ENCODE assay signal across 8 cellular contexts in genomic region chr6:160930547-160931377, GRCh38.
A peak's percentile ranks its signal among the peaks of the same experiment; 100 is the strongest.
DNase-seq lines count a peak whose midpoint lies in the region; ATAC-seq and TF ChIP-seq lines count a peak whose summit lies in the region.

No MANE protein-coding gene starts in this region.

- peaks cover 4% of the 10 kb centered on the region for H3K9me3 ChIP-seq in trophoblast cell (ENCODE audit: insufficient read depth, low read depth, low read length)

- CTCF ChIA-PET in Calu3 (lab: Charles Lee) = interaction anchor here (0.6 to 1.3 kb wide), 3 partner anchors 11 to 440 kb away, joined by 3 to 5 read pairs (median 3); no protein-coding TSS in a partner anchor

- peaks cover 8 to 12% of the 10 kb centered on the region in 2 experiments for H3K4me1 ChIP-seq in trophoblast cell (ENCODE audit: control insufficient read depth in 1 of 2, insufficient read depth in 2 of 2, low read length in 2 of 2)

- H2AK5ac ChIP-seq in trophoblast cell (ENCODE audit: low read length) = no peak overlapping the region

- H3K18ac ChIP-seq in trophoblast cell (ENCODE audit: low read length) = no peak overlapping the region

- TF ChIP-seq CTCF in Calu3 (IDR thresholded peaks at IDR 0.05; ENCODE audit: unreplicated experiment) = peak; percentile 72
- TF ChIP-seq CTCF in type B pancreatic cell (conservative IDR thresholded peaks at IDR 0.05) = peak; percentile 98

- H3K79me2 ChIP-seq in trophoblast cell (ENCODE audit: control insufficient read depth, insufficient read depth, low read length, poor library complexity) = peaks cover 3% of the 10 kb centered on the region

- H3K79me1 ChIP-seq in trophoblast cell (ENCODE audit: low read length) = peaks cover 11% of the 10 kb centered on the region

- peak overlapping the region; percentile 38 for H3K4me3 ChIP-seq in trophoblast cell (ENCODE audit: low read depth, low read length)

- peak overlapping the region; percentile 63 for H3K4me3 Mint-ChIP-seq in Calu3 (ENCODE audit: low read depth, unreplicated experiment)
- peak overlapping the region; percentile 24 for H3K4me3 Mint-ChIP-seq in activated naive CD8-positive, alpha-beta T cell treated with anti-CD3 and anti-CD28 coated beads, Interleukin-2, amount 50 U/mL, for 24 hours
- H3K4me3 Mint-ChIP-seq in type B pancreatic cell = peak overlapping the region; percentile 89

- BruUV-seq in Calu3 (replicated peaks; lab: Mats Ljungman, UMichigan) = no TSS peak

- no peak overlapping the region for H2BK12ac ChIP-seq in trophoblast cell (ENCODE audit: low read length)

- no peak overlapping the region for H3K4ac ChIP-seq in trophoblast cell (ENCODE audit: low read depth, low read length)

- H4K91ac ChIP-seq in trophoblast cell (ENCODE audit: low read depth, low read length) = peak overlapping the region; percentile 85

- H3K27ac ChIP-seq in trophoblast cell (ENCODE audit: low read depth, low read length) = peak overlapping the region; percentile 47

- H3K4me1 Mint-ChIP-seq in Calu3 (ENCODE audit: low read depth, unreplicated experiment) = no peaks in the 10 kb centered on the region
- no peaks in the 10 kb centered on the region for H3K4me1 Mint-ChIP-seq in activated naive CD8-positive, alpha-beta T cell treated with anti-CD3 and anti-CD28 coated beads, Interleukin-2, amount 50 U/mL, for 24 hours
- H3K4me1 Mint-ChIP-seq in type B pancreatic cell (ENCODE audit: unreplicated experiment) = peaks cover 12% of the 10 kb centered on the region

- H3K23ac ChIP-seq in trophoblast cell (ENCODE audit: low read length) = no peak overlapping the region

- peak overlapping the region; percentile 84 for H3K4me2 ChIP-seq in trophoblast cell (ENCODE audit: low read length)

- H4K8ac ChIP-seq in trophoblast cell (ENCODE audit: low read depth, low read length) = peak overlapping the region; percentile 63

- H2BK5ac ChIP-seq in trophoblast cell (ENCODE audit: low read depth, low read length, poor library complexity) = peak overlapping the region; percentile 43

- no peak overlapping the region for H3K9ac ChIP-seq in trophoblast cell (ENCODE audit: low read length)

- WGBS in trophoblast cell (ENCODE audit: extremely low coverage, insufficient coverage, insufficient read length) = no CpG with 5 or more reads among the region's 50 CpGs

- no peaks in the 10 kb centered on the region for H3K27me3 ChIP-seq in trophoblast cell (ENCODE audit: insufficient read depth, low read length)

- peak; percentile 79 for ATAC-seq in GM21390 (IDR thresholded peaks at IDR 0.05; ENCODE audit: unreplicated experiment)
- peak; percentile 73 for ATAC-seq in activated naive CD8-positive, alpha-beta T cell treated with anti-CD3 and anti-CD28 coated beads, Interleukin-2, amount 50 U/mL, for 24 hours

- H3K36me3 Mint-ChIP-seq in Calu3 (ENCODE audit: insufficient read depth, unreplicated experiment) (no peaks in the 10 kb centered on the region), type B pancreatic cell (no peaks in the 10 kb centered on the region)
- H3K36me3 Mint-ChIP-seq in activated naive CD8-positive, alpha-beta T cell treated with anti-CD3 and anti-CD28 coated beads, Interleukin-2, amount 50 U/mL, for 24 hours (ENCODE audit: low read depth) = no peaks in the 10 kb centered on the region

- no peak overlapping the region for H4K12ac ChIP-seq in trophoblast cell (ENCODE audit: low read depth, low read length)

- no peak overlapping the region for H2BK120ac ChIP-seq in trophoblast cell (ENCODE audit: insufficient read depth, low read length, poor library complexity)

- H3K27me3 Mint-ChIP-seq in Calu3 (ENCODE audit: unreplicated experiment) (no peaks in the 10 kb centered on the region), type B pancreatic cell (peaks cover 3% of the 10 kb centered on the region)
- H3K27me3 Mint-ChIP-seq in activated naive CD8-positive, alpha-beta T cell treated with anti-CD3 and anti-CD28 coated beads, Interleukin-2, amount 50 U/mL, for 24 hours = peaks cover 38% of the 10 kb centered on the region

- peak overlapping the region; percentile 33 for H3K14ac ChIP-seq in trophoblast cell (ENCODE audit: low read length)

- DNase-seq in Calu3 (peak; percentile 75), HT1080 (ENCODE audit: low read depth) (peak; percentile 44), SKM-1 (lab: John Stamatoyannopoulos, UW; ENCODE audit: unreplicated experiment) (peak; percentile 38), cardiac septum (ENCODE audit: low spot score) (peak; percentile 85), trophoblast cell (peak; percentile 98 to 99), type B pancreatic cell (ENCODE audit: extremely low spot score, unreplicated experiment) (peak; percentile 85)
- DNase-seq in activated naive CD8-positive, alpha-beta T cell treated with anti-CD3 and anti-CD28 coated beads, Interleukin-2, amount 50 U/mL, for 24 hours = peak; percentile 71

- intact Hi-C loops in Calu3 (cut with micrococcal nuclease; ENCODE audit: unreplicated experiment) = loop anchor here (5.0 kb wide), 3 partner anchors 62 to 442 kb away; partner anchors contain the start of gene MAP3K4
- intact Hi-C loops in cardiac septum (cut with DNase I) = loop anchor here (1.0 to 5.0 kb wide), 4 partner anchors 42 to 444 kb away; no protein-coding TSS in a partner anchor

- H2AFZ ChIP-seq in trophoblast cell (ENCODE audit: insufficient read depth, low read length, poor library complexity) = peak overlapping the region; percentile 69

- H3K9me3 Mint-ChIP-seq in Calu3 (ENCODE audit: low read depth, unreplicated experiment) (no peaks in the 10 kb centered on the region), type B pancreatic cell (no peaks in the 10 kb centered on the region)
- H3K9me3 Mint-ChIP-seq in activated naive CD8-positive, alpha-beta T cell treated with anti-CD3 and anti-CD28 coated beads, Interleukin-2, amount 50 U/mL, for 24 hours = no peaks in the 10 kb centered on the region

- H3K27ac Mint-ChIP-seq in Calu3 (ENCODE audit: unreplicated experiment) (no peak overlapping the region), type B pancreatic cell (no peak overlapping the region)
- H3K27ac Mint-ChIP-seq in activated naive CD8-positive, alpha-beta T cell treated with anti-CD3 and anti-CD28 coated beads, Interleukin-2, amount 50 U/mL, for 24 hours = no peak overlapping the region

- no peaks in the 10 kb centered on the region for H3K36me3 ChIP-seq in trophoblast cell (ENCODE audit: control insufficient read depth in 1 of 2, insufficient read depth in 2 of 2, low read length in 2 of 2)

Comparison
In these comparisons a context has a peak if more than half of its experiments do, and no peak if none do; other contexts are left out.
1. Peak in every context shown above with its lines: DNase-seq, ATAC-seq, H3K4me3 ChIP-seq and H3K27ac ChIP-seq.
2. DNase-seq: peak in every context shown above with its lines; median percentile 98 in trophoblast cell; 85 in cardiac septum; 85 in type B pancreatic cell; 75 in Calu3; 71 in activated naive CD8-positive, alpha-beta T cell treated with anti-CD3 and anti-CD28 coated beads, Interleukin-2, amount 50 U/mL, for 24 hours; 44 in HT1080; 38 in SKM-1.
3. H3K4me3 Mint-ChIP-seq: peak in every context shown above with its lines; median percentile 89 in type B pancreatic cell; 63 in Calu3; 24 in activated naive CD8-positive, alpha-beta T cell treated with anti-CD3 and anti-CD28 coated beads, Interleukin-2, amount 50 U/mL, for 24 hours.